24 cellular contexts compared by ENCODE assay signal in the genomic region with DNA sequence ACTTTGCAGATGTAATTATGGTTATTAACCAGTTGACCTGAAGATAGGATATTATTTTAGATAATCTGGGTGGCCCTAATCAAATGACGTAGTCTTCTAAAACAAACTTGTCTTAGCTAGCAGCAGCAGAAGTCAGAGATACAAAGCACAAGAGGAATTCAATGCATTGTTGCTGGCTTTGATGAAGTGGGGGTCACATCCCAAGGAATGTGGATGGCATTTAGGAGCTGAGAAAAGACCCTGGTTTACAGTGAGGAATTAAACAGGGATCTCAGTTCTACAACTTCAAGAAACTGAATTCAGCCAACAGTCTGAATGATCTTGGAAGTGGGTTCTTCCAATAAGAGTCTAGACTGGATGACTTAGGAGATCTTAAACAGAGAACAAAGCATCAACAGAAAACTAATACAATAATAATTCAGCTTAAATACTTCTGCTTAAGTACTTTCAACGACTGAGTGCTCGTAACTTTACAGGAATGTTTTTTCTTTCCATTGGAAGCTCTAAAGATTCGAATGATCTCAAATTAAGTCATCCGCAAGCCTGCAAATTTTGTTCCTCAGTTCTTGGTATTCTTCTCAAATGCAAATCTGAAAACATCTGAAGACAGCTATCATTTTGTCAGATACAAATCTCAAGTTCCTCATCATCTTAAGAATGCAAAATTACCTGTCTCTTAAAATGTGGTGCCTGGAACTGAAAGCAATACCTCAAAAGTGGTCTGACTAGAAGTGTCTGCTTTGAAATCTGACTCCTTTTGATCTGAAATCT. TPM values are rescaled to one million over a fixed set of nuclear protein-coding genes. Genes with fewer than 3 reads are reported as not detected.
DNase-seq lines count a peak whose midpoint lies in the region; ATAC-seq and TF ChIP-seq lines count a peak whose summit lies in the region.
"Had no signal": no experiment of that assay in that cellular context is flagged by ENCODE, and none has a peak within 500 bp of the region (broad histone marks: within the 10 kb centered on the region; RNA-seq: fewer than 3 reads in every experiment).

No MANE protein-coding gene starts in this region.

- H3K79me2 ChIP-seq in neural progenitor cell (ENCODE audit: low read depth), result no peaks in the 10 kb centered on the region

- no peak overlapping the region for H2AFZ ChIP-seq in neural progenitor cell (replicated peaks)
- H2AFZ ChIP-seq: GM23248 had no signal

- POLR2A ChIA-PET in WTC11 (lab: Charles Lee), result interaction anchor here (1.0 to 1.3 kb wide), 2 partner anchors 67 to 68 kb away, joined by 3 read pairs; a partner anchor contains a TSS
- POLR2A ChIA-PET in CD4-positive, alpha-beta memory T cell (lab: Charles Lee; ENCODE audit: partially characterized antibody), result no interaction called here

- intact Hi-C loops in natural killer cell (cut with micrococcal nuclease), result no loop called here
- intact Hi-C loops in CD4-positive, alpha-beta memory T cell (cut with micrococcal nuclease), result no loop called here

- H3K27me3 Mint-ChIP-seq in WTC11 (ENCODE audit: low read depth) (no peaks in the 10 kb centered on the region; the same call in 1 of the 2 replicates), neural progenitor cell (ENCODE audit: insufficient read depth, low read depth) (no peaks in the 10 kb centered on the region), natural killer cell (ENCODE audit: low read depth in 2 of 2) (peaks cover 5 to 30% of the 10 kb centered on the region in 2 donors)
- H3K27me3 Mint-ChIP-seq in CD4-positive, alpha-beta memory T cell, result peaks cover 0 to 2% of the 10 kb centered on the region in 2 donors

- H3K4me3 Mint-ChIP-seq in WTC11 (no peak overlapping the region), neural progenitor cell (no peak overlapping the region), natural killer cell (no peak overlapping the region)
- H3K4me3 Mint-ChIP-seq in CD4-positive, alpha-beta memory T cell, result no peak overlapping the region

- H3K27ac Mint-ChIP-seq in WTC11 (peak overlapping the region; percentile 41; the same call in 1 of the 2 replicates), neural progenitor cell (no peak overlapping the region), natural killer cell (no peak overlapping the region)
- no peak overlapping the region for H3K27ac Mint-ChIP-seq in CD4-positive, alpha-beta memory T cell

- DNase-seq in WTC11 (ENCODE audit: low spot score), result no peak
- peak; percentile 64 for DNase-seq in neural progenitor cell (ENCODE audit: low spot score)
- DNase-seq in activated CD4-positive, CD25-positive, alpha-beta regulatory T cell treated with anti-CD3 and anti-CD28 coated beads, Interleukin-2, amount 50 U/mL, for 72 hours, result no peak
- no peak for DNase-seq in natural killer cell
- DNase-seq in CD4-positive, alpha-beta memory T cell, result no peak
- no peak for DNase-seq in NOMO-1 treated with dmso at 0.1 percent for 144 hours (lab: John Stamatoyannopoulos, UW; ENCODE audit: unreplicated experiment)
- DNase-seq: 8988T; GM23248; MM.1S; NCI-H1048; NCI-H1436; NCI-H187 treated with DMSO at 0.1 percent for 48 hours; NCI-H2107; NCI-H226; NCI-H510A treated with DMSO at 0.1 percent for 48 hours; NCI-H774; NK-92 treated with Interleukin-12 subunit alpha and Interleukin-12 subunit beta, amount 100 ng/mL, for 24 hours; OCI-M1; T-helper 1 cell had no signal

- H3K4me3 ChIP-seq in HUES64 (ENCODE audit: low read length), result no peak overlapping the region
- no peak overlapping the region for H3K4me3 ChIP-seq in neural progenitor cell
- no peak overlapping the region for H3K4me3 ChIP-seq in CD4-positive, alpha-beta memory T cell (ENCODE audit: low read length in 2 of 2)
- H3K4me3 ChIP-seq: BLaER1 treated with 17β-estradiol and CSF1 and Interleukin-3, amounts not matched to agents 10 nM and 100 nM; GM23248; K562; SJSA1 had no signal

- H3K9me3 Mint-ChIP-seq in WTC11 (no peaks in the 10 kb centered on the region), neural progenitor cell (no peaks in the 10 kb centered on the region), natural killer cell (no peaks in the 10 kb centered on the region)
- no peaks in the 10 kb centered on the region for H3K9me3 Mint-ChIP-seq in CD4-positive, alpha-beta memory T cell

- H3K4me2 ChIP-seq in neural progenitor cell, result peak overlapping the region; percentile 36
- H3K4me2 ChIP-seq: BLaER1 treated with 17β-estradiol and CSF1 and Interleukin-3, amounts not matched to agents 10 nM and 100 nM had no signal

- CTCF ChIA-PET in WTC11 (lab: Charles Lee), result interaction anchor here (0.8 to 7.9 kb wide), 3 partner anchors 39 to 150 kb away, joined by 3 to 68 read pairs (median 3); a partner anchor contains a TSS
- CTCF ChIA-PET in CD4-positive, alpha-beta memory T cell (lab: Charles Lee; ENCODE audit: partially characterized antibody), result interaction anchor here (1.2 to 3.3 kb wide), 2 partner anchors 37 to 39 kb away, joined by 3 to 17 read pairs; a partner anchor contains a TSS

- H3K4me1 Mint-ChIP-seq in WTC11 (peaks cover 20% of the 10 kb centered on the region), neural progenitor cell (peaks cover 12% of the 10 kb centered on the region), natural killer cell (no peaks in the 10 kb centered on the region)
- peaks cover 0 to 4% (median 1%) of the 10 kb centered on the region in 4 donors for H3K4me1 Mint-ChIP-seq in CD4-positive, alpha-beta memory T cell

- no peak overlapping the region for H3K9ac ChIP-seq in HUES64 (ENCODE audit: low read depth, low read length)
- no peak overlapping the region for H3K9ac ChIP-seq in neural progenitor cell
- H3K9ac ChIP-seq: BLaER1 treated with 17β-estradiol and CSF1 and Interleukin-3, amounts not matched to agents 10 nM and 100 nM; GM23248 had no signal

- no peaks in the 10 kb centered on the region for H4K20me1 ChIP-seq in neural progenitor cell (ENCODE audit: low read depth)
- H4K20me1 ChIP-seq: BLaER1 treated with 17β-estradiol and CSF1 and Interleukin-3, amounts not matched to agents 10 nM and 100 nM had no signal

- H3K9me3 ChIP-seq in HUES64 (ENCODE audit: insufficient read depth, low read depth, low read length) (no peaks in the 10 kb centered on the region), neural progenitor cell (ENCODE audit: low read depth) (no peaks in the 10 kb centered on the region)
- no peaks in the 10 kb centered on the region for H3K9me3 ChIP-seq in CD4-positive, alpha-beta memory T cell (ENCODE audit: control insufficient read depth in 1 of 2, low read length in 2 of 2)
- H3K9me3 ChIP-seq: BLaER1 treated with 17β-estradiol and CSF1 and Interleukin-3, amounts not matched to agents 10 nM and 100 nM; SJSA1 had no signal

- H3K4me1 ChIP-seq in HUES64 (ENCODE audit: insufficient read depth, low read length), result peaks cover 12% of the 10 kb centered on the region
- H3K4me1 ChIP-seq in neural progenitor cell, result peaks cover 17% of the 10 kb centered on the region
- peaks cover 13% of the 10 kb centered on the region for H3K4me1 ChIP-seq in CD4-positive, alpha-beta memory T cell (ENCODE audit: insufficient read depth, low read length)

- H3K27ac ChIP-seq in C4-2B, result peak overlapping the region; percentile 42; the same call in 1 of the 2 replicates
- H3K27ac ChIP-seq in HUES64 (ENCODE audit: low read depth, low read length), result peak overlapping the region; percentile 59; the same call in 1 of the 2 replicates
- peak overlapping the region; percentile 76 for H3K27ac ChIP-seq in neural progenitor cell
- H3K27ac ChIP-seq in CD4-positive, alpha-beta memory T cell (ENCODE audit: low read depth, low read length), result no peak overlapping the region
- H3K27ac ChIP-seq: BLaER1 treated with 17β-estradiol and CSF1 and Interleukin-3, amounts not matched to agents 10 nM and 100 nM; GM23248; SJSA1 had no signal

- 68% methylated on average over 5 of the region's 5 CpGs for WGBS in HUES64

- H3K36me3 Mint-ChIP-seq in WTC11 (no peaks in the 10 kb centered on the region), neural progenitor cell (peaks cover 8% of the 10 kb centered on the region), natural killer cell (no peaks in the 10 kb centered on the region)
- H3K36me3 Mint-ChIP-seq in CD4-positive, alpha-beta memory T cell, result no peaks in the 10 kb centered on the region

- ATAC-seq in WTC11 (no peak), natural killer cell (no peak)
- ATAC-seq: K562 had no signal

- H3K36me3 ChIP-seq in HUES64 (ENCODE audit: insufficient read depth, low read length) (no peaks in the 10 kb centered on the region), neural progenitor cell (no peaks in the 10 kb centered on the region)
- H3K36me3 ChIP-seq in CD4-positive, alpha-beta memory T cell (ENCODE audit: insufficient read depth, low read length), result no peaks in the 10 kb centered on the region
- H3K36me3 ChIP-seq: BLaER1 treated with 17β-estradiol and CSF1 and Interleukin-3, amounts not matched to agents 10 nM and 100 nM; SJSA1 had no signal

- TF ChIP-seq CTCF in C4-2B (conservative IDR thresholded peaks at IDR 0.05), result no peak
- no peak for TF ChIP-seq CTCF in WTC11 (IDR thresholded peaks at IDR 0.05)
- TF ChIP-seq CTCF in neural progenitor cell (IDR thresholded peaks at IDR 0.05), result no peak
- TF ChIP-seq CTCF in natural killer cell (IDR thresholded peaks at IDR 0.05), result no peak

- peaks cover 32% of the 10 kb centered on the region for H3F3A ChIP-seq in neural progenitor cell (ENCODE audit: low read depth)

- H3K27me3 ChIP-seq in HUES64 (ENCODE audit: insufficient read depth, low read length) (no peaks in the 10 kb centered on the region), neural progenitor cell (no peaks in the 10 kb centered on the region)
- H3K27me3 ChIP-seq in CD4-positive, alpha-beta memory T cell (ENCODE audit: insufficient read depth, low read length), result no peaks in the 10 kb centered on the region
- H3K27me3 ChIP-seq: BLaER1 treated with 17β-estradiol and CSF1 and Interleukin-3, amounts not matched to agents 10 nM and 100 nM; SJSA1 had no signal

RNA-seq across cellular contexts. Expression of a gene that starts 3.3 kb away (rescaled TPM):
- polyA plus RNA-seq in HUES64 (2013, experiment 1 of 2), result 0.70 TPM
- polyA plus RNA-seq in HUES64 (2013, experiment 2 of 2), result 1.5 TPM
- 1.1 to 1.3 TPM (median 1.2 TPM) in 3 replicates for total RNA-seq in WTC11 (2021)
- total RNA-seq in neural progenitor cell (ENCODE audit: low replicate concordance), result 1.7 and 2.5 TPM in 2 replicates
- not detected for total RNA-seq in natural killer cell
- total RNA-seq in CD4-positive, alpha-beta memory T cell, result under 1 TPM in 1 of 2 experiments, not detected in 1; 0.29 TPM
- under 1 TPM in 1 of 2 donors, not detected in 1; 0.49 TPM for polyA plus RNA-seq in CD4-positive, alpha-beta memory T cell

RNA-seq across cellular contexts. Expression of a gene that starts 22.4 kb away (rescaled TPM):
- polyA plus RNA-seq in HUES64 (2013, experiment 1 of 2), result 128 TPM
- polyA plus RNA-seq in HUES64 (2013, experiment 2 of 2), result 139 TPM
- total RNA-seq in WTC11 (2021) (95.9 to 97.1 TPM (median 96.4 TPM) in 3 replicates), neural progenitor cell (ENCODE audit: low replicate concordance) (126 and 235 TPM in 2 replicates), natural killer cell (1 to 10 TPM; 2.6 to 4.3 (median 2.7) TPM)
- total RNA-seq in CD4-positive, alpha-beta memory T cell, result 1 to 10 TPM; 3.5 to 4.9 TPM
- 1 to 10 TPM; 4.7 to 8.0 TPM for polyA plus RNA-seq in CD4-positive, alpha-beta memory T cell

RNA-seq across cellular contexts. Expression of a gene that starts 38.1 kb away (rescaled TPM):
- 53.2 TPM for polyA plus RNA-seq in HUES64 (2013, experiment 1 of 2)
- polyA plus RNA-seq in HUES64 (2013, experiment 2 of 2), result 52.6 TPM
- total RNA-seq in WTC11 (2021) (36.0 to 43.1 TPM (median 37.2 TPM) in 3 replicates), neural progenitor cell (ENCODE audit: low replicate concordance) (73.5 and 95.0 TPM in 2 replicates), natural killer cell (10 to 100 TPM; 35.3 to 51.8 (median 39.9) TPM)
- total RNA-seq in CD4-positive, alpha-beta memory T cell, result 10 to 100 TPM; 39.3 to 45.4 TPM
- 10 to 100 TPM; 26.1 to 46.3 TPM for polyA plus RNA-seq in CD4-positive, alpha-beta memory T cell

Comparison
In these comparisons a context has a peak if more than half of its experiments do, and no peak if none do; other contexts are left out.
1. RNA of a gene that starts 22.4 kb away (total RNA-seq): 126 to 235 TPM in neural progenitor cell and 95.9 to 97.1 TPM in WTC11; 3.5 to 4.9 TPM in CD4-positive, alpha-beta memory T cell and 2.6 to 4.3 TPM in natural killer cell; every median in the first group is over 10 times any median in the second.